In the genomic region with DNA sequence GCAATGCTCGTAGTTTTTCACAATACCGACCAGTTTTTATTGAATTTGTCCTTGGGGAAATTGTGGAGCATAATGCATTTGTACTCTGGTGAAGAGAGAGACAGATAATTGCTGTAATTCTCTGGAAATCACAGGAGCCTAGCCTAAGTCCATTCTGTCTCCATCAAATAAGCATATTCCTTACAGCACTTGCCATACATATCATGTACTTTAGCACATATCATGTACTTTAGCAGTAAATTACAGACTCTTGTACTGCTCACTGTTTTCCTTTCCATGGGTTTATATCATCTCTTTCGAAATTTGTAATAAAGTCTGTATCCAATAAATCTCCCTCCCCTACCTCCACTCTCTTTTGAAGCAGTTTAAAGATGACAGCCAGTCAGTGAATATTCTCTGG, we compare ENCODE assay signal across 6 cellular contexts.
"Had no signal": no experiment of that assay in that cellular context is flagged by ENCODE, and none has a peak within 500 bp of the region (broad histone marks: within the 10 kb centered on the region; RNA-seq: fewer than 3 reads in every experiment).

No MANE protein-coding gene starts in this region.

- H3K27ac ChIP-seq: HL-60 had no signal

- H3K36me3 Mint-ChIP-seq: IgD-negative memory B cell had no signal

- H3K4me3 Mint-ChIP-seq: IgD-negative memory B cell had no signal

- H3K27ac Mint-ChIP-seq: IgD-negative memory B cell had no signal

- H3K27me3 Mint-ChIP-seq: IgD-negative memory B cell had no signal

- H3K4me3 ChIP-seq: K562 had no signal

- ATAC-seq: HepG2, K562 had no signal

- H3K4me1 Mint-ChIP-seq: IgD-negative memory B cell had no signal

- DNase-seq: IMR-90, KBM-7 had no signal
